Comparison of ENCODE assay signal across 13 cellular contexts in the genomic region with DNA sequence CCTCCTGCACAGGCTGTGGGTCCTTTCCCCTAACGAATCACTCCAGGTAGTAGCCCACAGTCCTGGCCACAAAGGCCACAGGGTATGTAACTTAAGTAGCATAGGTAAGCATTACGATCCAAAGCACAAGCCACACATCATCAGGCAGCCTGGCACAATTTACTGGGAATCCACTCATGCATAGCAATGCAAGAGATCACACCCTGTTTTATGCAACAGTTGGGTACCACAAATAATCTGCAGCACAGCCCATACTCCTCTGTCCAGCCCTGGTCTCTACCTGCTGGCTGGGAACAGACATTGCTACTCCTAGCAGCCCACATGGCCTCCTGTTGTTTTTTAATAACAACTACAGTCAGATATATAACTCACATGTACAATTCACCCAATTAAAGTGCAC. TPM values are rescaled to one million over a fixed set of nuclear protein-coding genes. Genes with fewer than 3 reads are reported as not detected.
DNase-seq lines count a peak whose midpoint lies in the region; ATAC-seq and TF ChIP-seq lines count a peak whose summit lies in the region.
"Had no signal": no experiment of that assay in that cellular context is flagged by ENCODE, and none has a peak within 500 bp of the region (broad histone marks: within the 10 kb centered on the region; RNA-seq: fewer than 3 reads in every experiment).

No MANE protein-coding gene starts in this region.

- TF ChIP-seq POLR2A in esophagus muscularis mucosa (IDR thresholded peaks at IDR 0.05; ENCODE audit: low read depth) (no peak), gastroesophageal sphincter (IDR thresholded peaks at IDR 0.05) (no peak)

- H3K27me3 ChIP-seq in foreskin keratinocyte (no peaks in the 10 kb centered on the region), esophagus muscularis mucosa (no peaks in the 10 kb centered on the region), gastroesophageal sphincter (no peaks in the 10 kb centered on the region)
- H3K27me3 ChIP-seq: brain microvascular endothelial cell had no signal

- H3K4me3 Mint-ChIP-seq in activated CD4-positive, alpha-beta T cell treated with anti-CD3 and anti-CD28 coated beads, Interleukin-2, amount 10 ng/mL, durations not matched to agents 7 days and 5 days, result no peak overlapping the region
- H3K4me3 Mint-ChIP-seq in stimulated activated naive CD8-positive, alpha-beta T cell treated with anti-CD3 and anti-CD28 coated beads, Interleukin-15, amount 100 ng/mL, for 72 hours, result no peak overlapping the region

- TF ChIP-seq EP300 in esophagus muscularis mucosa (IDR thresholded peaks at IDR 0.05) (no peak), gastroesophageal sphincter (IDR thresholded peaks at IDR 0.05) (no peak)

- H3K4me3 ChIP-seq in esophagus muscularis mucosa (no peak overlapping the region), gastroesophageal sphincter (no peak overlapping the region)
- H3K4me3 ChIP-seq: SK-N-MC had no signal

- no peak for DNase-seq in activated CD4-positive, alpha-beta T cell treated with anti-CD3 and anti-CD28 coated beads, Interleukin-2, amount 10 ng/mL, durations not matched to agents 7 days and 5 days
- no peak for DNase-seq in activated CD4-positive, alpha-beta T cell treated with anti-CD3 and anti-CD28 coated beads, Interleukin-2, amount 50 U/mL, for 4 hours
- DNase-seq in RWPE1 (ENCODE audit: low spot score) (no peak), foreskin keratinocyte (peak in 1 of 2 donors; percentile 23), esophagus muscularis mucosa (ENCODE audit: extremely low spot score) (no peak)
- DNase-seq in stimulated activated naive CD8-positive, alpha-beta T cell treated with anti-CD3 and anti-CD28 coated beads, Interleukin-15, amount 100 ng/mL, for 72 hours, result no peak
- DNase-seq: kidney glomerular epithelial cell, NCI-H2171 treated with DMSO at 0.1 percent for 48 hours, trophoblast cell had no signal

- peaks cover 10% of the 10 kb centered on the region for H3K36me3 Mint-ChIP-seq in activated CD4-positive, alpha-beta T cell treated with anti-CD3 and anti-CD28 coated beads, Interleukin-2, amount 10 ng/mL, durations not matched to agents 7 days and 5 days (ENCODE audit: low read depth)

- peak overlapping the region; percentile 97 for H3K27ac Mint-ChIP-seq in activated CD4-positive, alpha-beta T cell treated with anti-CD3 and anti-CD28 coated beads, Interleukin-2, amount 10 ng/mL, durations not matched to agents 7 days and 5 days
- peak overlapping the region in 1 of 2 donors; percentile 19 for H3K27ac Mint-ChIP-seq in stimulated activated naive CD8-positive, alpha-beta T cell treated with anti-CD3 and anti-CD28 coated beads, Interleukin-15, amount 100 ng/mL, for 72 hours

- ATAC-seq in foreskin keratinocyte, result peak; percentile 24
- ATAC-seq in stimulated activated naive CD8-positive, alpha-beta T cell treated with anti-CD3 and anti-CD28 coated beads, Interleukin-15, amount 100 ng/mL, for 72 hours, result peak; percentile 4
- ATAC-seq in HG03342 (IDR thresholded peaks at IDR 0.05; ENCODE audit: unreplicated experiment), result no peak
- ATAC-seq in gastroesophageal sphincter, result no peak

- H3K4me1 Mint-ChIP-seq in activated CD4-positive, alpha-beta T cell treated with anti-CD3 and anti-CD28 coated beads, Interleukin-2, amount 10 ng/mL, durations not matched to agents 7 days and 5 days, result peaks cover 57% of the 10 kb centered on the region
- H3K4me1 Mint-ChIP-seq in stimulated activated naive CD8-positive, alpha-beta T cell treated with anti-CD3 and anti-CD28 coated beads, Interleukin-15, amount 100 ng/mL, for 72 hours, result peaks cover 75% of the 10 kb centered on the region

- peaks cover 13% of the 10 kb centered on the region for H3K4me1 ChIP-seq in foreskin keratinocyte
- H3K4me1 ChIP-seq in esophagus muscularis mucosa, result peaks cover 30 to 64% (median 51%) of the 10 kb centered on the region in 4 donors
- H3K4me1 ChIP-seq in gastroesophageal sphincter, result peaks cover 0 to 64% (median 19%) of the 10 kb centered on the region in 3 donors

- H3K9me3 ChIP-seq in esophagus muscularis mucosa (no peaks in the 10 kb centered on the region), gastroesophageal sphincter (no peaks in the 10 kb centered on the region)

- no peaks in the 10 kb centered on the region for H3K27me3 Mint-ChIP-seq in activated CD4-positive, alpha-beta T cell treated with anti-CD3 and anti-CD28 coated beads, Interleukin-2, amount 10 ng/mL, durations not matched to agents 7 days and 5 days
- no peaks in the 10 kb centered on the region for H3K27me3 Mint-ChIP-seq in stimulated activated naive CD8-positive, alpha-beta T cell treated with anti-CD3 and anti-CD28 coated beads, Interleukin-15, amount 100 ng/mL, for 72 hours

- H3K36me3 ChIP-seq in esophagus muscularis mucosa, result no peaks in the 10 kb centered on the region
- H3K36me3 ChIP-seq in gastroesophageal sphincter, result no peaks in the 10 kb centered on the region
- H3K36me3 ChIP-seq: brain microvascular endothelial cell had no signal

- POLR2A ChIA-PET in activated CD4-positive, alpha-beta T cell treated with anti-CD3 and anti-CD28 coated beads, Interleukin-2, amount 10 ng/mL, durations not matched to agents 7 days and 5 days (lab: Charles Lee), result no interaction called here
- POLR2A ChIA-PET in RWPE1 (lab: Yijun Ruan, JAX; ENCODE audit: low non-redundant PET), result no interaction called here

- CTCF ChIA-PET in activated CD4-positive, alpha-beta T cell treated with anti-CD3 and anti-CD28 coated beads, Interleukin-2, amount 10 ng/mL, durations not matched to agents 7 days and 5 days (lab: Charles Lee), result interaction anchor here (0.7 to 1.3 kb wide), 2 partner anchors 22 to 80 kb away, joined by 3 read pairs; no protein-coding TSS in a partner anchor
- CTCF ChIA-PET in RWPE1 (lab: Yijun Ruan, JAX), result no interaction called here

- H3K9me3 Mint-ChIP-seq in activated CD4-positive, alpha-beta T cell treated with anti-CD3 and anti-CD28 coated beads, Interleukin-2, amount 10 ng/mL, durations not matched to agents 7 days and 5 days, result peaks cover 1% of the 10 kb centered on the region
- H3K9me3 Mint-ChIP-seq in stimulated activated naive CD8-positive, alpha-beta T cell treated with anti-CD3 and anti-CD28 coated beads, Interleukin-15, amount 100 ng/mL, for 72 hours, result no peaks in the 10 kb centered on the region

- WGBS in esophagus muscularis mucosa, result 100% methylated on average over 1 of the region's 2 CpGs
- WGBS in gastroesophageal sphincter (ENCODE audit: low coverage in 1 of 2), 2 donors, result 83% methylated on average over 1 of the region's 2 CpGs; no CpG with 5 or more reads in 1 of the 2 donors

- TF ChIP-seq CTCF in RWPE1 (conservative IDR thresholded peaks at IDR 0.05; ENCODE audit: low read depth), result no peak
- TF ChIP-seq CTCF in foreskin keratinocyte (conservative IDR thresholded peaks at IDR 0.05), result no peak
- TF ChIP-seq CTCF in esophagus muscularis mucosa (IDR thresholded peaks at IDR 0.05), result no peak
- no peak for TF ChIP-seq CTCF in gastroesophageal sphincter (IDR thresholded peaks at IDR 0.05)

- peak overlapping the region; percentile 49 for H3K27ac ChIP-seq in RWPE1
- H3K27ac ChIP-seq in foreskin keratinocyte, result no peak overlapping the region
- peak overlapping the region in 1 of 4 donors; percentile 56 for H3K27ac ChIP-seq in esophagus muscularis mucosa (replicated peaks in 1 of 4)
- peak overlapping the region in 1 of 4 donors; percentile 31 for H3K27ac ChIP-seq in gastroesophageal sphincter
- H3K27ac ChIP-seq: brain microvascular endothelial cell, SK-N-MC had no signal

- intact Hi-C loops in esophagus muscularis mucosa (cut with DNase I), result no loop called here

RNA-seq across cellular contexts. Expression of a gene that starts 34.3 kb away (rescaled TPM):
- 10 to 100 TPM; 48.5 to 53.6 TPM for total RNA-seq in activated CD4-positive, alpha-beta T cell treated with anti-CD3 and anti-CD28 coated beads, Interleukin-2, amount 10 ng/mL, durations not matched to agents 7 days and 5 days
- total RNA-seq in foreskin keratinocyte (43.1 and 47.0 TPM in 2 replicates), esophagus muscularis mucosa (10 to 100 TPM; 33.0 to 47.4 (median 42.8) TPM), gastroesophageal sphincter (10 to 100 TPM; 41.7 to 47.9 (median 43.8) TPM)
- 11.7 and 14.2 TPM in 2 replicates for polyA plus RNA-seq in foreskin keratinocyte

Comparison
In these comparisons a context has a peak if more than half of its experiments do, and no peak if none do; other contexts are left out.
1. ATAC-seq: peak in foreskin keratinocyte (single experiment) and stimulated activated naive CD8-positive, alpha-beta T cell treated with anti-CD3 and anti-CD28 coated beads, Interleukin-15, amount 100 ng/mL, for 72 hours (single experiment); none in HG03342 (single experiment) and gastroesophageal sphincter (single experiment).